ENCODE assay signal across 8 cellular contexts in genomic region chr12:89469361-89469760, GRCh38. TPM values are rescaled to one million over a fixed set of nuclear protein-coding genes. Genes with fewer than 3 reads are reported as not detected.
DNase-seq lines count a peak whose midpoint lies in the region; ATAC-seq and TF ChIP-seq lines count a peak whose summit lies in the region.

No MANE protein-coding gene starts in this region.

- no peaks in the 10 kb centered on the region for H3K79me2 ChIP-seq in OCI-LY7 (ENCODE audit: insufficient read depth, low read depth, low read length)

- POLR2A ChIA-PET in activated CD4-positive, alpha-beta memory T cell treated with anti-CD3 and anti-CD28 coated beads for 36 hours (lab: Charles Lee), result interaction anchor here (1.4 kb wide), 1 partner anchor 24 kb away, joined by 3 read pairs; no protein-coding TSS in a partner anchor
- POLR2A ChIA-PET in naive thymus-derived CD8-positive, alpha-beta T cell (lab: Charles Lee), result interaction anchor here (0.7 to 2.2 kb wide), 4 partner anchors 29 to 608 kb away, joined by 3 to 14 read pairs (median 8); partner anchors contain the start of genes GALNT4 and POC1B
- POLR2A ChIA-PET in OCI-LY7 (lab: Charles Lee), result interaction anchor here (0.9 to 1.2 kb wide), 2 partner anchors 31 to 222 kb away, joined by 3 read pairs; no protein-coding TSS in a partner anchor

- H3K4me1 ChIP-seq in HAP-1, result no peaks in the 10 kb centered on the region
- H3K4me1 ChIP-seq in OCI-LY7 (ENCODE audit: insufficient read depth, low read length, poor library complexity, severe bottlenecking), result peaks cover 6% of the 10 kb centered on the region

- H3K27me3 ChIP-seq in HAP-1 (ENCODE audit: low read depth), result no peaks in the 10 kb centered on the region

- no peak overlapping the region for H3K27ac ChIP-seq in OCI-LY7 (ENCODE audit: low read depth, low read length, poor library complexity, severe bottlenecking)

- H3K36me3 ChIP-seq in HAP-1 (replicated peaks) (no peaks in the 10 kb centered on the region), OCI-LY7 (ENCODE audit: insufficient read depth, low read length) (no peaks in the 10 kb centered on the region)

- H3K9me3 ChIP-seq in HAP-1 (no peaks in the 10 kb centered on the region), OCI-LY7 (ENCODE audit: low read length) (no peaks in the 10 kb centered on the region)

- H3K4me3 ChIP-seq in HAP-1 (no peak overlapping the region), lower leg skin (ENCODE audit: low read depth, poor library complexity, severe bottlenecking) (no peak overlapping the region), OCI-LY7 (ENCODE audit: low read depth, low read length, poor library complexity, severe bottlenecking) (no peak overlapping the region)

- WGBS in lower leg skin, 2 donors, result 74% methylated on average over 3 of the region's 3 CpGs

- in situ Hi-C loops in HAP-1 (cut with MboI; ENCODE audit: low sequenced_read_pairs), result no loop called here

- intact Hi-C loops in activated CD4-positive, alpha-beta memory T cell treated with anti-CD3 and anti-CD28 coated beads for 36 hours (cut with micrococcal nuclease), result loop anchor here (1.0 to 5.0 kb wide), 4 partner anchors 8 to 307 kb away; partner anchors contain the start of gene DUSP6
- intact Hi-C loops in lower leg skin (cut with DNase I; ENCODE audit: low total_unique reads) (no loop called here), OCI-LY7 (cut with micrococcal nuclease; ENCODE audit: unreplicated experiment) (no loop called here)

- TF ChIP-seq POLR2A in lower leg skin (IDR thresholded peaks at IDR 0.05), result no peak

- H3K4me1 Mint-ChIP-seq in activated CD4-positive, alpha-beta memory T cell treated with anti-CD3 and anti-CD28 coated beads for 36 hours (ENCODE audit: low read depth), result peaks cover 48% of the 10 kb centered on the region
- H3K4me1 Mint-ChIP-seq in naive thymus-derived CD8-positive, alpha-beta T cell, result peaks cover 19 to 60% (median 41%) of the 10 kb centered on the region in 4 donors

- no peaks in the 10 kb centered on the region for H3K9me3 Mint-ChIP-seq in activated CD4-positive, alpha-beta memory T cell treated with anti-CD3 and anti-CD28 coated beads for 36 hours
- no peaks in the 10 kb centered on the region for H3K9me3 Mint-ChIP-seq in naive thymus-derived CD8-positive, alpha-beta T cell

- no peaks in the 10 kb centered on the region for H3K36me3 Mint-ChIP-seq in activated CD4-positive, alpha-beta memory T cell treated with anti-CD3 and anti-CD28 coated beads for 36 hours
- peaks cover 0 to 2% (median 0%) of the 10 kb centered on the region in 3 donors for H3K36me3 Mint-ChIP-seq in naive thymus-derived CD8-positive, alpha-beta T cell

- H4K20me1 ChIP-seq in OCI-LY7 (ENCODE audit: insufficient read depth, low read length), result no peaks in the 10 kb centered on the region

- ATAC-seq in GM19328 (IDR thresholded peaks at IDR 0.05; ENCODE audit: unreplicated experiment), result peak; percentile 49
- ATAC-seq in HG02885 (IDR thresholded peaks at IDR 0.05; ENCODE audit: poor library complexity, unreplicated experiment), result peak; percentile 76
- peak in 1 of 2 donors; percentile 31 for ATAC-seq in naive thymus-derived CD8-positive, alpha-beta T cell

- no peak overlapping the region for H2AFZ ChIP-seq in OCI-LY7 (ENCODE audit: low read length)

- H3K4me2 ChIP-seq in OCI-LY7 (ENCODE audit: low read length), result no peak overlapping the region

- DNase-seq in activated CD4-positive, alpha-beta memory T cell treated with anti-CD3 and anti-CD28 coated beads for 36 hours, result peak; percentile 23
- no peak for DNase-seq in naive thymus-derived CD8-positive, alpha-beta T cell
- DNase-seq in HAP-1 (ENCODE audit: low spot score in 2 of 2) (no peak), lower leg skin (ENCODE audit: low spot score in 2 of 2) (no peak), NCI-H187 (lab: John Stamatoyannopoulos, UW) (no peak), OCI-LY7 (ENCODE audit: low spot score) (no peak)

- no peak overlapping the region for H3K4me3 Mint-ChIP-seq in activated CD4-positive, alpha-beta memory T cell treated with anti-CD3 and anti-CD28 coated beads for 36 hours
- peak overlapping the region in 9 of 10 donors; percentile 0 to 85 (median 57) for H3K4me3 Mint-ChIP-seq in naive thymus-derived CD8-positive, alpha-beta T cell

- CTCF ChIA-PET in activated CD4-positive, alpha-beta memory T cell treated with anti-CD3 and anti-CD28 coated beads for 36 hours (lab: Charles Lee), result interaction anchor here (0.6 to 9.0 kb wide), 2 partner anchors 55 to 60 kb away, joined by 3 to 130 read pairs; partner anchors contain the start of genes GALNT4 and POC1B
- CTCF ChIA-PET in OCI-LY7 (lab: Charles Lee; ENCODE audit: unreplicated experiment), result no interaction called here

- no TSS peak for BruUV-seq in OCI-LY7 (replicated peaks; lab: Mats Ljungman, UMichigan)

- no peaks in the 10 kb centered on the region for H3K27me3 Mint-ChIP-seq in activated CD4-positive, alpha-beta memory T cell treated with anti-CD3 and anti-CD28 coated beads for 36 hours
- H3K27me3 Mint-ChIP-seq in naive thymus-derived CD8-positive, alpha-beta T cell, result no peaks in the 10 kb centered on the region

- no peaks in the 10 kb centered on the region for H3K9me2 ChIP-seq in OCI-LY7 (ENCODE audit: insufficient read depth, low read length)

- no peak for TF ChIP-seq CTCF in lower leg skin (IDR thresholded peaks at IDR 0.05)
- TF ChIP-seq CTCF in OCI-LY7 (conservative IDR thresholded peaks at IDR 0.05; ENCODE audit: low read length), result no peak

- peak overlapping the region; percentile 47 for H3K27ac Mint-ChIP-seq in activated CD4-positive, alpha-beta memory T cell treated with anti-CD3 and anti-CD28 coated beads for 36 hours
- H3K27ac Mint-ChIP-seq in naive thymus-derived CD8-positive, alpha-beta T cell, result peak overlapping the region; percentile 78 to 92 (median 88)

RNA-seq across cellular contexts. Expression of gene GALNT4, which starts 55.2 kb away (rescaled TPM):
- total RNA-seq in activated CD4-positive, alpha-beta memory T cell treated with anti-CD3 and anti-CD28 coated beads for 36 hours, result 1 to 10 TPM; 5.8 to 6.0 TPM
- total RNA-seq in naive thymus-derived CD8-positive, alpha-beta T cell, result 1 to 10 TPM; 7.3 to 7.7 TPM
- polyA plus RNA-seq in naive thymus-derived CD8-positive, alpha-beta T cell, result 1 to 10 TPM; 2.0 to 2.6 (median 2.4) TPM
- total RNA-seq in lower leg skin, result 1 to 10 TPM; 1.4 to 5.5 (median 2.4) TPM
- total RNA-seq in OCI-LY7 (2014; rRNA removed; shearing (Covaris generic)), result 2.1 and 3.8 TPM in 2 replicates
- total RNA-seq in OCI-LY7 (2022), result 3.7 and 4.4 TPM in 2 replicates

RNA-seq across cellular contexts. Expression of gene POC1B, which starts 56.5 kb away (rescaled TPM):
- 10 to 100 TPM; 38.2 to 40.9 TPM for total RNA-seq in activated CD4-positive, alpha-beta memory T cell treated with anti-CD3 and anti-CD28 coated beads for 36 hours
- 10 to 100 TPM; 23.2 to 29.3 TPM for total RNA-seq in naive thymus-derived CD8-positive, alpha-beta T cell
- 10 to 100 TPM; 22.1 to 33.0 (median 29.0) TPM for polyA plus RNA-seq in naive thymus-derived CD8-positive, alpha-beta T cell
- total RNA-seq in lower leg skin, result 10 to 100 TPM; 10.5 to 15.9 (median 14.7) TPM
- total RNA-seq in OCI-LY7 (2014; rRNA removed; shearing (Covaris generic)), result 18.0 and 30.9 TPM in 2 replicates
- 28.9 and 36.8 TPM in 2 replicates for total RNA-seq in OCI-LY7 (2022)
